25 cellular contexts compared by ENCODE assay signal in the genomic region with DNA sequence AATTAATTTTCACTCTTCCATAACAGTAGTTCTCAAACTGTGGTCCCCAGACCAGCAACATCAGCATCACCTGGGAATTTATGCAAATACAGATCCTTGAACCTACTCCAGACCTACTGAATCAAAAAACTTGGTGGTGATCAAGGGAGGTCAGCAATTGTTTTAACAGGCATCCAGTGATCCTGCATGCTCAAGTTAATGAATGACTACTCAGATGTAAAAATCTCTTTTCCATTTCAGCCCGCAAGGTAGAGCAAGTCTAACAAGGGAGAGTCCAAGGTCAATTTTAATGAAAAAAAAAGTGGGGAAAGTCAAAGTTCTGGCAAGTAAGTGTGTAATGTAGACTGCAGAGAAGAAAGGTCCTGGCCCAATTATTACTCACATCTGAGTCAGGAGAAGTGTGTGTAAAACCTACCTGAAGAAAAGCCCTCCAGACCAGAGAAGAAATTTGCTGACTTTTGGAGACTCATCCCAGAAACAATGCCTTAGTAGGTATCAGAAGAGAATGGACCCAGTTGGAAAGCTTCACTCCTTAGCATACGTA.
"Had no signal": no experiment of that assay in that cellular context is flagged by ENCODE, and none has a peak within 500 bp of the region (broad histone marks: within the 10 kb centered on the region; RNA-seq: fewer than 3 reads in every experiment).

No MANE protein-coding gene starts in this region.

- H3K9me3 ChIP-seq: colonic mucosa, heart right ventricle, thoracic aorta, upper lobe of left lung, vagina had no signal

- H3K9me3 Mint-ChIP-seq: activated B cell treated with CpG ODN at 0.5 μM for 24 hours; activated CD8-positive, alpha-beta T cell treated with anti-CD3 and anti-CD28 coated beads for 36 hours; activated T-cell treated with anti-CD3 and anti-CD28 coated beads, Interleukin-2, amount 50 U/mL, for 4 hours; activated T-helper 17 cell treated with anti-CD3 and anti-CD28 coated beads, Interleukin-2, amount 50 U/mL, for 72 hours; memory B cell; naive thymus-derived CD8-positive, alpha-beta T cell; stimulated activated naive CD8-positive, alpha-beta T cell treated with anti-CD3 and anti-CD28 coated beads, Interleukin-15, Interleukin-2, amounts not matched to agents 100 ng/mL and 50 ng/mL, for 24 hours; T-helper 2 cell treated with Interferon-gamma antibody and Interleukin-4, amounts not matched to agents 5 μg/mL and 100 μg/mL, for 36 hours had no signal

- H3K36me3 ChIP-seq: cardiac muscle cell, colonic mucosa, heart right ventricle, thoracic aorta, upper lobe of left lung, vagina had no signal

- DNase-seq: activated B cell treated with CpG ODN at 0.5 μM for 24 hours; activated CD4-positive, alpha-beta T cell treated with anti-CD3 and anti-CD28 coated beads, Interleukin-2, amount 50 U/mL, for 1 hour; activated CD8-positive, alpha-beta T cell treated with anti-CD3 and anti-CD28 coated beads for 36 hours; activated gamma-delta T cell treated with Interleukin-2 at 50 U/mL for 16 hours; activated naive CD4-positive, alpha-beta T cell treated with anti-CD3 and anti-CD28 coated beads, Interleukin-2, amount 50 U/mL, for 16 hours; activated T-cell treated with anti-CD3 and anti-CD28 coated beads, Interleukin-2, amount 50 U/mL, for 4 hours; cerebellar nuclear complex; colonic mucosa; effector CD8-positive, alpha-beta T cell; foreskin fibroblast; heart right ventricle; left cardiac atrium; naive thymus-derived CD8-positive, alpha-beta T cell; nucleus accumbens; right cardiac atrium; stimulated activated CD4-positive, alpha-beta T cell treated with anti-CD3 and anti-CD28 coated beads, Interleukin-2, amount 100 ng/mL, for 48 hours; T-helper 1 cell; upper lobe of left lung had no signal

- H3K27me3 ChIP-seq: cardiac muscle cell, colonic mucosa, heart right ventricle, upper lobe of left lung, vagina had no signal

- H3K4me3 ChIP-seq: cardiac muscle cell, colonic mucosa, heart right ventricle, thoracic aorta, upper lobe of left lung, vagina had no signal

- ATAC-seq: activated CD8-positive, alpha-beta T cell treated with anti-CD3 and anti-CD28 coated beads for 36 hours; activated T-cell treated with anti-CD3 and anti-CD28 coated beads, Interleukin-2, amount 50 U/mL, for 4 hours; activated T-helper 17 cell treated with anti-CD3 and anti-CD28 coated beads, Interleukin-2, amount 50 U/mL, for 72 hours; heart right ventricle; left cardiac atrium; naive thymus-derived CD8-positive, alpha-beta T cell; right cardiac atrium had no signal

- H3K27ac ChIP-seq: cardiac muscle cell, colonic mucosa, heart right ventricle, thoracic aorta, upper lobe of left lung, vagina had no signal

- H3K4me1 ChIP-seq: colonic mucosa, heart right ventricle, upper lobe of left lung, vagina had no signal

- H3K36me3 Mint-ChIP-seq: memory B cell; naive thymus-derived CD8-positive, alpha-beta T cell had no signal

- H3K27ac Mint-ChIP-seq: activated B cell treated with CpG ODN at 0.5 μM for 24 hours; activated CD8-positive, alpha-beta T cell treated with anti-CD3 and anti-CD28 coated beads for 36 hours; activated T-helper 17 cell treated with anti-CD3 and anti-CD28 coated beads, Interleukin-2, amount 50 U/mL, for 72 hours; memory B cell; naive thymus-derived CD8-positive, alpha-beta T cell; stimulated activated naive CD8-positive, alpha-beta T cell treated with anti-CD3 and anti-CD28 coated beads, Interleukin-15, Interleukin-2, amounts not matched to agents 100 ng/mL and 50 ng/mL, for 24 hours; T-helper 2 cell treated with Interferon-gamma antibody and Interleukin-4, amounts not matched to agents 5 μg/mL and 100 μg/mL, for 36 hours had no signal
